17 cellular contexts compared by ENCODE assay signal in genomic region chr9:134597957-134598883, GRCh38. TPM values are rescaled to one million over a fixed set of nuclear protein-coding genes. Genes with fewer than 3 reads are reported as not detected.
DNase-seq lines count a peak whose midpoint lies in the region; ATAC-seq and TF ChIP-seq lines count a peak whose summit lies in the region.
"Had no signal": no experiment of that assay in that cellular context is flagged by ENCODE, and none has a peak within 500 bp of the region (broad histone marks: within the 10 kb centered on the region; RNA-seq: fewer than 3 reads in every experiment).

No MANE protein-coding gene starts in this region.

- no peak overlapping the region for H3K4me3 Mint-ChIP-seq in GM23338
- H3K4me3 Mint-ChIP-seq: activated CD4-positive, alpha-beta T cell treated with anti-CD3 and anti-CD28 coated beads for 36 hours; activated T-helper 17 cell treated with anti-CD3 and anti-CD28 coated beads, Interleukin-2, amount 50 U/mL, for 72 hours; CD4-positive, CD25-positive, alpha-beta regulatory T cell had no signal

- H4K20me1 ChIP-seq in GM23338 (replicated peaks; ENCODE audit: insufficient read depth) (no peaks in the 10 kb centered on the region), osteoblast (ENCODE audit: insufficient read depth, low read length) (no peaks in the 10 kb centered on the region)

- H3K27ac ChIP-seq in GM23338 (ENCODE audit: low read depth), result no peak overlapping the region
- peak overlapping the region; percentile 11; the same call in 1 of the 2 replicates for H3K27ac ChIP-seq in SK-N-MC
- peak overlapping the region; percentile 28 to 75 (median 60) for H3K27ac ChIP-seq in heart right ventricle
- no peak overlapping the region for H3K27ac ChIP-seq in osteoblast (ENCODE audit: low read depth, low read length)

- H2AFZ ChIP-seq in GM23338 (0 out of 2 replicates have a peak overlapping the region, but pooled peaks have one; percentile 28), osteoblast (ENCODE audit: low read length) (peak overlapping the region; percentile 75)

- H3K9me3 ChIP-seq in SK-N-MC (ENCODE audit: low read depth, low read length), result no peaks in the 10 kb centered on the region
- peaks cover 0 to 4% (median 0%) of the 10 kb centered on the region in 11 donors for H3K9me3 ChIP-seq in heart right ventricle
- H3K9me3 ChIP-seq in osteoblast (ENCODE audit: low read depth, low read length), result peaks cover 3% of the 10 kb centered on the region

- 35 to 40% methylated on average over 27 of the region's 27 CpGs for WGBS in heart right ventricle, 2 donors

- H3K9me3 Mint-ChIP-seq in GM23338, result peaks cover 3% of the 10 kb centered on the region; the same call in 1 of the 3 replicates
- H3K9me3 Mint-ChIP-seq: activated T-helper 17 cell treated with anti-CD3 and anti-CD28 coated beads, Interleukin-2, amount 50 U/mL, for 72 hours; CD4-positive, CD25-positive, alpha-beta regulatory T cell had no signal

- no peaks in the 10 kb centered on the region for H3K79me2 ChIP-seq in GM23338 (replicated peaks; ENCODE audit: insufficient read depth)
- H3K79me2 ChIP-seq in osteoblast (ENCODE audit: insufficient read depth, low read length), result no peaks in the 10 kb centered on the region

- intact Hi-C loops in heart right ventricle (cut with DNase I), result no loop called here

- H3K4me1 ChIP-seq in GM23338 (ENCODE audit: insufficient read depth), result no peaks in the 10 kb centered on the region
- H3K4me1 ChIP-seq in heart right ventricle, result peaks cover 0 to 26% (median 5%) of the 10 kb centered on the region in 9 donors
- H3K4me1 ChIP-seq in osteoblast (ENCODE audit: insufficient read depth, low read length), result peaks cover 16% of the 10 kb centered on the region

- H3F3A ChIP-seq in GM23338 (replicated peaks; ENCODE audit: low read depth), result 0 out of 2 replicates have a peak, but pooled peaks cover 4% of the 10 kb centered on the region

- peak overlapping the region; percentile 17 for H3K9ac ChIP-seq in SK-N-MC (ENCODE audit: insufficient read length)

- H3K27me3 Mint-ChIP-seq in GM23338 (ENCODE audit: insufficient read depth, low read depth, poor library complexity), result peaks cover 8% of the 10 kb centered on the region

- no peaks in the 10 kb centered on the region; the same call in 2 of the 3 replicates for H3K4me1 Mint-ChIP-seq in GM23338
- H3K4me1 Mint-ChIP-seq: activated CD4-positive, alpha-beta T cell treated with anti-CD3 and anti-CD28 coated beads for 36 hours; activated T-helper 17 cell treated with anti-CD3 and anti-CD28 coated beads, Interleukin-2, amount 50 U/mL, for 72 hours had no signal

- no peaks in the 10 kb centered on the region for H3K36me3 ChIP-seq in GM23338 (ENCODE audit: insufficient read depth)
- H3K36me3 ChIP-seq in SK-N-MC (ENCODE audit: insufficient read depth, low read length), result no peaks in the 10 kb centered on the region
- H3K36me3 ChIP-seq in heart right ventricle, result no peaks in the 10 kb centered on the region
- no peaks in the 10 kb centered on the region for H3K36me3 ChIP-seq in osteoblast (ENCODE audit: insufficient read depth, low read length)

- H3K27ac Mint-ChIP-seq in GM23338, result no peak overlapping the region
- H3K27ac Mint-ChIP-seq: activated CD4-positive, alpha-beta T cell treated with anti-CD3 and anti-CD28 coated beads for 36 hours; activated T-helper 17 cell treated with anti-CD3 and anti-CD28 coated beads, Interleukin-2, amount 50 U/mL, for 72 hours; CD4-positive, CD25-positive, alpha-beta regulatory T cell had no signal

- TF ChIP-seq CTCF in GM23338 (conservative IDR thresholded peaks at IDR 0.05; ENCODE audit: low read depth in 2 of 2) (no peak), heart right ventricle (IDR thresholded peaks at IDR 0.05) (peak in 3 of 9 donors; percentile 16 to 33 (median 29)), osteoblast (IDR thresholded peaks at IDR 0.05; ENCODE audit: extremely low read depth, low read depth, low read length) (no peak)

- H3K27me3 ChIP-seq in GM23338 (ENCODE audit: insufficient read depth), result no peaks in the 10 kb centered on the region
- peaks cover 0 to 35% (median 22%) of the 10 kb centered on the region in 7 donors for H3K27me3 ChIP-seq in heart right ventricle
- H3K27me3 ChIP-seq in osteoblast (ENCODE audit: insufficient read depth, low read length), result no peaks in the 10 kb centered on the region

- no peak overlapping the region for H3K4me2 ChIP-seq in GM23338
- H3K4me2 ChIP-seq in osteoblast (ENCODE audit: insufficient read depth, low read length), result no peak overlapping the region

- H3K9me2 ChIP-seq in GM23338 (ENCODE audit: insufficient read depth), result peaks cover 3% of the 10 kb centered on the region; the same call in 1 of the 2 replicates

- ATAC-seq in GM23338 (peak; percentile 69), heart right ventricle (peak in 6 of 8 donors; percentile 37 to 71 (median 62)), HG03139 (IDR thresholded peaks at IDR 0.05; ENCODE audit: unreplicated experiment) (no peak), HG02642 (IDR thresholded peaks at IDR 0.05; ENCODE audit: poor library complexity, unreplicated experiment) (no peak)
- ATAC-seq: activated CD4-positive, alpha-beta T cell treated with anti-CD3 and anti-CD28 coated beads for 36 hours; activated T-helper 17 cell treated with anti-CD3 and anti-CD28 coated beads, Interleukin-2, amount 50 U/mL, for 72 hours had no signal

- H3K4me3 ChIP-seq in GM23338, result no peak overlapping the region
- H3K4me3 ChIP-seq in SK-N-MC, result no peak overlapping the region
- no peak overlapping the region for H3K4me3 ChIP-seq in heart right ventricle
- H3K4me3 ChIP-seq in osteoblast (ENCODE audit: insufficient read depth, low read length), result no peak overlapping the region

- H3K36me3 Mint-ChIP-seq in GM23338 (ENCODE audit: low read depth), result no peaks in the 10 kb centered on the region; the same call in 2 of the 3 replicates
- H3K36me3 Mint-ChIP-seq: CD4-positive, CD25-positive, alpha-beta regulatory T cell had no signal

- DNase-seq in GM23338 (ENCODE audit: low spot score) (no peak), SK-N-MC (ENCODE audit: low read depth, low spot score) (no peak), heart right ventricle (no peak), osteoblast (ENCODE audit: insufficient read length, low spot score, missing footprints) (peak; percentile 51), SHP77 treated with DMSO at 0.1 percent for 48 hours (lab: John Stamatoyannopoulos, UW) (no peak), NCI-H446 (lab: John Stamatoyannopoulos, UW) (no peak)
- DNase-seq: activated CD4-positive, alpha-beta T cell treated with anti-CD3 and anti-CD28 coated beads for 36 hours; CD4-positive, CD25-positive, alpha-beta regulatory T cell; NCI-H2029; OCI-M1; substantia nigra; SW 1271 had no signal

TF ChIP-seq in GM23338, 12 proteins besides CTCF, POLR2A, EP300 and RAD21 (continues in another document):
- TF ChIP-seq POLR2AphosphoS5 (IDR thresholded peaks at IDR 0.05; ENCODE audit: low read depth) (no peak), EZH2phosphoT487 (IDR thresholded peaks at IDR 0.05; ENCODE audit: unreplicated experiment) (no peak), ETS1 (IDR thresholded peaks at IDR 0.05) (no peak)

RNA-seq across cellular contexts. Expression of gene COL5A1, which starts 43.4 kb away (rescaled TPM):
- total RNA-seq in GM23338 (2014; rRNA removed; shearing (Covaris generic)), result 12.3 and 13.1 TPM in 2 replicates
- polyA plus RNA-seq in GM23338 (2016; fragmentation: Nextera tagmentation; extraction: Ambion mirVana) (2.5 and 3.3 TPM in 2 replicates), heart right ventricle (10 to 100 TPM; 13.8 to 19.7 TPM)
- total RNA-seq in heart right ventricle (10 to 100 TPM in 7 of 10 donors, 1 to 10 TPM in 3; 8.1 to 60.0 (median 12.2) TPM), osteoblast (571 and 801 TPM in 2 replicates)
- total RNA-seq: MCF 10A had no signal
- polyA plus RNA-seq: neural cell had no signal

Comparison
In these comparisons a context has a peak if more than half of its experiments do, and no peak if none do; other contexts are left out.
1. ATAC-seq: peak in GM23338 (single experiment) and heart right ventricle (6 of 8); none in HG03139 (single experiment) and HG02642 (single experiment).
2. H3K27ac ChIP-seq: peak in SK-N-MC (single experiment) and heart right ventricle (10 of 10); none in GM23338 (single experiment) and osteoblast (single experiment).